Comparison of ENCODE assay signal across 15 cellular contexts in the genomic region with DNA sequence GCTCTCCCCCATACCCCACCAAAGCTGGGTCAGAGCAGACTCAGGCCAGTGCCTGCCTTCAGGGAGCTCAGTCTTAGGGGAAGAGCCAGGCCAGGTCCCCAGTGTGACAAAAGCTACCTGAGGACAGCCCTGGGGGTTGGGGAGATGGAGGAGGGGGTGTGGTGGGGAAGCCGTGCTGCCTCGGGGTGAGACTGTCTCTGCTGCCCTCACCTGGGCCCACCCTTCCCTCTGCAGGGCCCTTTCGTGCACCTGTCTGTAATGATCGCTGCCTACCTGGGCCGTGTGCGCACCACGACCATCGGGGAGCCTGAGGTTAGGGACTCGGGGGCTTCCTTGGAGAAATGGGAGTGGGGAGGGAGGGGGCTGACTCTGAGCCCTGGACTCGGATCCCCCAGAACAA. TPM values are rescaled to one million over a fixed set of nuclear protein-coding genes. Genes with fewer than 3 reads are reported as not detected.
DNase-seq lines count a peak whose midpoint lies in the region; ATAC-seq and TF ChIP-seq lines count a peak whose summit lies in the region.
"Not testable (repeated sequence)": the region's sequence is repeated elsewhere in the genome, so short reads cannot be mapped to it uniquely, and the experiment has no call there.
"Had no signal": no experiment of that assay in that cellular context is flagged by ENCODE, and none has a peak within 500 bp of the region (broad histone marks: within the 10 kb centered on the region; RNA-seq: fewer than 3 reads in every experiment).

No MANE protein-coding gene starts in this region.

- not testable (repeated sequence) for H4K5ac ChIP-seq in mesendoderm (ENCODE audit: low read length)

- peak; percentile 11 for ATAC-seq in activated CD4-positive, alpha-beta T cell treated with anti-CD3 and anti-CD28 coated beads for 36 hours

- peak overlapping the region; percentile 59 for H3K4me3 ChIP-seq in HUES6 (ENCODE audit: low read depth, low read length)
- peak overlapping the region in 3 of 4 donors; percentile 39 to 47 (median 44) for H3K4me3 ChIP-seq in esophagus muscularis mucosa
- peak overlapping the region; percentile 50 for H3K4me3 ChIP-seq in iPS-15b (ENCODE audit: low read depth, low read length)
- not testable (repeated sequence) for H3K4me3 ChIP-seq in mesendoderm (ENCODE audit: low read length)
- peak overlapping the region in 3 of 4 donors; percentile 16 to 45 (median 36) for H3K4me3 ChIP-seq in sigmoid colon

- H3K36me3 ChIP-seq in HUES6 (ENCODE audit: control insufficient read depth, insufficient read depth, low read length); esophagus muscularis mucosa; iPS-15b (ENCODE audit: control insufficient read depth, insufficient read depth, low read length); mesendoderm (ENCODE audit: control insufficient read depth, insufficient read depth, low read length); sigmoid colon: not testable (repeated sequence)

- H3K4me3 Mint-ChIP-seq in activated CD4-positive, alpha-beta T cell treated with anti-CD3 and anti-CD28 coated beads for 36 hours = not testable (repeated sequence)

- not testable (repeated sequence) for H4K8ac ChIP-seq in mesendoderm (ENCODE audit: low read depth, low read length)

- peak; percentile 51 for DNase-seq in ELF-1 (ENCODE audit: low read depth, low spot score)
- DNase-seq in activated CD4-positive, alpha-beta T cell treated with anti-CD3 and anti-CD28 coated beads for 36 hours; esophagus muscularis mucosa (ENCODE audit: extremely low spot score); mesendoderm; sigmoid colon: not testable (repeated sequence)

- TF ChIP-seq CTCF in esophagus muscularis mucosa (IDR thresholded peaks at IDR 0.05); sigmoid colon (IDR thresholded peaks at IDR 0.05): not testable (repeated sequence)

- not testable (repeated sequence) for H2BK15ac ChIP-seq in mesendoderm (replicated peaks; ENCODE audit: low read depth)

- H3K4me2 ChIP-seq in mesendoderm (ENCODE audit: low read length) = not testable (repeated sequence)

- peaks cover 30% of the 10 kb centered on the region for H3K27me3 ChIP-seq in HUES6 (ENCODE audit: control insufficient read depth, insufficient read depth, low read length)
- H3K27me3 ChIP-seq in esophagus muscularis mucosa; iPS-15b (ENCODE audit: control insufficient read depth, insufficient read depth, low read length); mesendoderm (ENCODE audit: insufficient read depth, low read length, poor library complexity); sigmoid colon: not testable (repeated sequence)

- not testable (repeated sequence) for H3K79me1 ChIP-seq in mesendoderm (ENCODE audit: low read length)

- 49% methylated on average over 8 of the region's 10 CpGs for WGBS in esophagus muscularis mucosa
- WGBS in mesendoderm (ENCODE audit: extremely low coverage, insufficient coverage, low lambda C conversion rate) = no CpG with 5 or more reads among the region's 10 CpGs
- WGBS in sigmoid colon, 2 donors = 22 to 30% methylated on average over 9 of the region's 10 CpGs

- not testable (repeated sequence) for TF ChIP-seq EP300 in esophagus muscularis mucosa (IDR thresholded peaks at IDR 0.05); sigmoid colon (IDR thresholded peaks at IDR 0.05)

- not testable (repeated sequence) for H2BK120ac ChIP-seq in mesendoderm (ENCODE audit: low read depth, low read length)

- H3K23ac ChIP-seq in mesendoderm (ENCODE audit: low read length) = not testable (repeated sequence)

- not testable (repeated sequence) for H2BK5ac ChIP-seq in mesendoderm (ENCODE audit: low read length)

- H3K4me1 Mint-ChIP-seq in activated CD4-positive, alpha-beta T cell treated with anti-CD3 and anti-CD28 coated beads for 36 hours = not testable (repeated sequence)

- peaks cover 11% of the 10 kb centered on the region for H3K4me1 ChIP-seq in HUES6 (ENCODE audit: control insufficient read depth, insufficient read depth, low read length)
- peaks cover 9 to 27% (median 23%) of the 10 kb centered on the region in 4 donors for H3K4me1 ChIP-seq in esophagus muscularis mucosa
- H3K4me1 ChIP-seq in iPS-15b (ENCODE audit: control insufficient read depth, insufficient read depth, low read length); mesendoderm (ENCODE audit: control insufficient read depth, low read depth, low read length): not testable (repeated sequence)
- peaks cover 3 to 22% (median 17%) of the 10 kb centered on the region in 4 donors for H3K4me1 ChIP-seq in sigmoid colon

- peak overlapping the region; percentile 15 for H3K56ac ChIP-seq in mesendoderm (ENCODE audit: low read length)

- not testable (repeated sequence) for H3K27ac Mint-ChIP-seq in activated CD4-positive, alpha-beta T cell treated with anti-CD3 and anti-CD28 coated beads for 36 hours

- H3K27ac ChIP-seq in HUES6 (ENCODE audit: low read depth, low read length); mesendoderm (ENCODE audit: low read depth, low read length): not testable (repeated sequence)
- H3K27ac ChIP-seq in esophagus muscularis mucosa (replicated peaks in 1 of 4) (peak overlapping the region in 1 of 4 donors; percentile 61), sigmoid colon (peak overlapping the region in 3 of 4 donors; percentile 4 to 65 (median 47))

- peaks cover 12% of the 10 kb centered on the region for H3K27me3 Mint-ChIP-seq in activated CD4-positive, alpha-beta T cell treated with anti-CD3 and anti-CD28 coated beads for 36 hours

- not testable (repeated sequence) for H3K9me3 ChIP-seq in HUES6 (ENCODE audit: control insufficient read depth, insufficient read depth, low read depth, low read length); esophagus muscularis mucosa; iPS-15b (ENCODE audit: control insufficient read depth, insufficient read depth, low read length); sigmoid colon

- H3K4ac ChIP-seq in mesendoderm (ENCODE audit: low read depth, low read length) = not testable (repeated sequence)

- H2AK5ac ChIP-seq in mesendoderm (ENCODE audit: low read length) = not testable (repeated sequence)

- intact Hi-C loops in activated CD4-positive, alpha-beta T cell treated with anti-CD3 and anti-CD28 coated beads for 36 hours (cut with DNase I, micrococcal nuclease); esophagus muscularis mucosa (cut with DNase I); sigmoid colon (cut with DNase I): not testable (repeated sequence)

- POLR2A ChIA-PET in activated CD4-positive, alpha-beta T cell treated with anti-CD3 and anti-CD28 coated beads for 36 hours (lab: Charles Lee) = not testable (repeated sequence)

- not testable (repeated sequence) for H3K9me3 Mint-ChIP-seq in activated CD4-positive, alpha-beta T cell treated with anti-CD3 and anti-CD28 coated beads for 36 hours (ENCODE audit: low read depth)

- not testable (repeated sequence) for H3K9ac ChIP-seq in HUES6 (ENCODE audit: low read length); iPS-15b (ENCODE audit: low read depth, low read length); mesendoderm (ENCODE audit: low read length)

- not testable (repeated sequence) for H3K79me2 ChIP-seq in mesendoderm (ENCODE audit: control insufficient read depth, insufficient read depth, low read length)

- CTCF ChIA-PET in activated CD4-positive, alpha-beta T cell treated with anti-CD3 and anti-CD28 coated beads for 36 hours (lab: Charles Lee) = not testable (repeated sequence)

- H3K18ac ChIP-seq in mesendoderm (ENCODE audit: low read length) = not testable (repeated sequence)

- H3K36me3 Mint-ChIP-seq in activated CD4-positive, alpha-beta T cell treated with anti-CD3 and anti-CD28 coated beads for 36 hours (ENCODE audit: low read depth) = not testable (repeated sequence)

- not testable (repeated sequence) for TF ChIP-seq POLR2A in esophagus muscularis mucosa (IDR thresholded peaks at IDR 0.05; ENCODE audit: low read depth); sigmoid colon (IDR thresholded peaks at IDR 0.05)

RNA-seq across cellular contexts. Expression of a gene that starts 4.5 kb away (rescaled TPM):
- total RNA-seq in activated CD4-positive, alpha-beta T cell treated with anti-CD3 and anti-CD28 coated beads for 36 hours = not detected
- total RNA-seq in esophagus muscularis mucosa (under 1 TPM in 3 of 4 donors, not detected in 1; 0.17 to 0.42 (median 0.33) TPM), sigmoid colon (1 to 10 TPM in 1 of 4 donors, not detected in 3; 1.1 TPM)
- polyA plus RNA-seq in mesendoderm (2013, experiment 1 of 2) = 0.29 TPM
- 0.28 TPM for polyA plus RNA-seq in mesendoderm (2013, experiment 2 of 2)
- under 1 TPM in 1 of 3 donors, not detected in 2; 0.13 TPM for polyA plus RNA-seq in sigmoid colon
- total RNA-seq: Caco-2; CD4-positive, CD25-positive, alpha-beta regulatory T cell; HT-29 had no signal
- polyA plus RNA-seq: CD4-positive, CD25-positive, alpha-beta regulatory T cell; IgD-negative memory B cell had no signal

RNA-seq across cellular contexts. Expression of a gene that starts 8.5 kb away (rescaled TPM):
- not detected for total RNA-seq in activated CD4-positive, alpha-beta T cell treated with anti-CD3 and anti-CD28 coated beads for 36 hours
- total RNA-seq in esophagus muscularis mucosa (100 to 1,000 TPM; 111 to 408 (median 279) TPM), sigmoid colon (100 to 1,000 TPM in 2 of 4 donors, 10 to 100 TPM in 2; 44.4 to 224 (median 86.3) TPM)
- polyA plus RNA-seq in mesendoderm (2013, experiment 1 of 2) = 0.03 TPM
- polyA plus RNA-seq in mesendoderm (2013, experiment 2 of 2) = 0.07 TPM
- 10 to 100 TPM in 1 of 3 donors, 1 to 10 TPM in 2; 6.7 to 22.7 (median 7.2) TPM for polyA plus RNA-seq in sigmoid colon
- total RNA-seq: Caco-2; CD4-positive, CD25-positive, alpha-beta regulatory T cell; HT-29 had no signal
- polyA plus RNA-seq: A549; CD4-positive, CD25-positive, alpha-beta regulatory T cell; IgD-negative memory B cell had no signal

RNA-seq across cellular contexts. Expression of a gene that starts 17.3 kb away (rescaled TPM):
- not detected for total RNA-seq in activated CD4-positive, alpha-beta T cell treated with anti-CD3 and anti-CD28 coated beads for 36 hours
- under 1 TPM in 1 of 4 donors, not detected in 3; 0.34 TPM for total RNA-seq in esophagus muscularis mucosa
- polyA plus RNA-seq in mesendoderm (2013, experiment 1 of 2) = 0.86 TPM
- polyA plus RNA-seq in mesendoderm (2013, experiment 2 of 2) = 0.74 TPM
- total RNA-seq in sigmoid colon = under 1 TPM in 3 of 4 donors, not detected in 1; 0.28 to 0.71 (median 0.33) TPM
- polyA plus RNA-seq in sigmoid colon = under 1 TPM in 1 of 3 donors, not detected in 2; 0.04 TPM
- total RNA-seq: Caco-2; CD4-positive, CD25-positive, alpha-beta regulatory T cell; HT-29 had no signal
- polyA plus RNA-seq: CD4-positive, CD25-positive, alpha-beta regulatory T cell; IgD-negative memory B cell had no signal

RNA-seq across cellular contexts. Expression of a gene that starts 22.3 kb away (rescaled TPM):
- not detected for total RNA-seq in activated CD4-positive, alpha-beta T cell treated with anti-CD3 and anti-CD28 coated beads for 36 hours
- total RNA-seq in esophagus muscularis mucosa (not detected), sigmoid colon (not detected)
- polyA plus RNA-seq in mesendoderm (2013, experiment 1 of 2) = 0.03 TPM
- 0.04 TPM for polyA plus RNA-seq in mesendoderm (2013, experiment 2 of 2)
- polyA plus RNA-seq in sigmoid colon = under 1 TPM in 1 of 3 donors, not detected in 2; under 0.01 TPM
- total RNA-seq: CD4-positive, CD25-positive, alpha-beta regulatory T cell; G401; HT-29; M059J had no signal
- polyA plus RNA-seq: A549; BJ; CD4-positive, CD25-positive, alpha-beta regulatory T cell; IgD-negative memory B cell had no signal

RNA-seq across cellular contexts. Expression of a gene that starts 47.1 kb away (rescaled TPM):
- total RNA-seq in activated CD4-positive, alpha-beta T cell treated with anti-CD3 and anti-CD28 coated beads for 36 hours = under 1 TPM; 0.09 to 0.23 TPM
- total RNA-seq in esophagus muscularis mucosa (under 1 TPM in 2 of 4 donors, not detected in 2; 0.33 to 0.39 TPM), sigmoid colon (under 1 TPM in 1 of 4 donors, not detected in 3; 0.81 TPM)
- 0.25 TPM for polyA plus RNA-seq in mesendoderm (2013, experiment 1 of 2)
- polyA plus RNA-seq in mesendoderm (2013, experiment 2 of 2) = 0.20 TPM
- polyA plus RNA-seq in sigmoid colon = under 1 TPM in 1 of 3 donors, not detected in 2; 0.12 TPM
- total RNA-seq: CD4-positive, CD25-positive, alpha-beta regulatory T cell had no signal
- polyA plus RNA-seq: IgD-negative memory B cell had no signal

Comparison
In these comparisons a context has a peak if more than half of its experiments do, and no peak if none do; other contexts are left out.
1. RNA of a gene that starts 8.5 kb away (total RNA-seq): 111 to 408 TPM in esophagus muscularis mucosa and 44.4 to 224 TPM in sigmoid colon; not detected in activated CD4-positive, alpha-beta T cell treated with anti-CD3 and anti-CD28 coated beads for 36 hours; every median in the first group is over 10 times any median in the second.